In genomic region chr1:52364235-52364839, GRCh38 we compare ENCODE assay signal across 3 cellular contexts.
TF ChIP-seq lines count a peak whose summit lies in the region.

No MANE protein-coding gene starts in this region.

TF ChIP-seq in SK-N-SH, 30 proteins besides CTCF, POLR2A, EP300 and RAD21 (continued from another document):
- TF ChIP-seq SMC3 (IDR thresholded peaks at IDR 0.05; ENCODE audit: low read depth, low read length) (no peak), MEF2A (IDR thresholded peaks at IDR 0.05; ENCODE audit: borderline replicate concordance, low read depth) (no peak), CHD2 (IDR thresholded peaks at IDR 0.05; ENCODE audit: low read length, partially characterized antibody) (no peak), NRF1 (IDR thresholded peaks at IDR 0.05; ENCODE audit: low read depth, low read length) (no peak), FOSL2 (IDR thresholded peaks at IDR 0.05; ENCODE audit: borderline replicate concordance, low read depth) (no peak), ELF1 (IDR thresholded peaks at IDR 0.05) (no peak), RXRA (IDR thresholded peaks at IDR 0.05; ENCODE audit: borderline replicate concordance, low read depth) (no peak), TAF1 (IDR thresholded peaks at IDR 0.05; ENCODE audit: borderline replicate concordance, low read depth, low read length) (no peak)

TF ChIP-seq in SK-N-SH treated with all-trans-retinoic acid at 6 μM for 48 hours, 23 proteins besides CTCF, POLR2A, EP300 and RAD21 (continued from another document):
- TF ChIP-seq TSHZ2 (CRISPR knock-in tag; IDR thresholded peaks at IDR 0.05) (no peak), ISL1 (CRISPR knock-in tag; IDR thresholded peaks at IDR 0.05) (no peak), ZFP30 (CRISPR knock-in tag; IDR thresholded peaks at IDR 0.05) (no peak), TOX (CRISPR knock-in tag; IDR thresholded peaks at IDR 0.05; ENCODE audit: borderline replicate concordance) (no peak), ZNF70 (CRISPR knock-in tag; IDR thresholded peaks at IDR 0.05) (no peak), BACH2 (CRISPR knock-in tag; IDR thresholded peaks at IDR 0.05; ENCODE audit: borderline replicate concordance) (no peak), OSR1 (CRISPR knock-in tag; IDR thresholded peaks at IDR 0.05) (no peak), CSDC2 (CRISPR knock-in tag; IDR thresholded peaks at IDR 0.05) (no peak), POU6F1 (CRISPR knock-in tag; IDR thresholded peaks at IDR 0.05; ENCODE audit: borderline replicate concordance, low read depth) (no peak), PATZ1 (CRISPR knock-in tag; IDR thresholded peaks at IDR 0.05; ENCODE audit: borderline replicate concordance) (no peak)

TF ChIP-seq in WTC11, 78 proteins besides CTCF, POLR2A, EP300 and RAD21 (continued from another document):
- TF ChIP-seq ZNF512 (CRISPR knock-in tag; IDR thresholded peaks at IDR 0.05; ENCODE audit: borderline replicate concordance) (no peak), FOXP4 (CRISPR knock-in tag; IDR thresholded peaks at IDR 0.05) (no peak), PRDM15 (CRISPR knock-in tag; IDR thresholded peaks at IDR 0.05) (no peak), KAT7 (CRISPR knock-in tag; IDR thresholded peaks at IDR 0.05; ENCODE audit: borderline replicate concordance) (no peak), CREB1 (CRISPR knock-in tag; IDR thresholded peaks at IDR 0.05) (no peak)
